In genomic region chr7:92930404-92930803, GRCh38 we compare ENCODE assay signal across 11 cellular contexts.
"Had no signal": no experiment of that assay in that cellular context is flagged by ENCODE, and none has a peak within 500 bp of the region (broad histone marks: within the 10 kb centered on the region; RNA-seq: fewer than 3 reads in every experiment).

No MANE protein-coding gene starts in this region.

- H3K4me2 ChIP-seq: GM23338 had no signal

- H3K9me3 ChIP-seq: HAP-1 had no signal

- FAIRE-seq: H1, H54 had no signal

- ATAC-seq: GM23338, HCT116 had no signal

- H3K9ac ChIP-seq: GM23248 had no signal

- H3K4me1 ChIP-seq: HAP-1 had no signal

- H3K4me3 ChIP-seq: GM23248, GM23338, HAP-1 had no signal

- DNase-seq: GM23248, GOT3, H7, H9, HCEC 1CT, HFFc6 had no signal

- H3K36me3 ChIP-seq: HAP-1 had no signal

- H2AFZ ChIP-seq: GM23248, GM23338 had no signal

- H3K27ac ChIP-seq: GM23248 had no signal
